In genomic region chr1:27551170-27551952, GRCh38 we compare ENCODE assay signal across 23 cellular contexts. TPM values are rescaled to one million over a fixed set of nuclear protein-coding genes. Genes with fewer than 3 reads are reported as not detected.
DNase-seq lines count a peak whose midpoint lies in the region; ATAC-seq, FAIRE-seq and TF ChIP-seq lines count a peak whose summit lies in the region.
"Had no signal": no experiment of that assay in that cellular context is flagged by ENCODE, and none has a peak within 500 bp of the region (broad histone marks: within the 10 kb centered on the region; RNA-seq: fewer than 3 reads in every experiment).

No MANE protein-coding gene starts in this region.

- no TSS peak for BruUV-seq in K562 (replicated peaks; lab: Mats Ljungman, UMichigan)

- CTCF ChIA-PET in K562 (lab: Yijun Ruan, JAX; ENCODE audit: low intra/inter-chr PET ratio), result no interaction called here

- H3K27ac ChIP-seq in heart right ventricle (peak overlapping the region in 1 of 10 donors; percentile 41), K562 (ENCODE audit: extremely low read depth, low read depth, low read length) (no peak overlapping the region), neuronal stem cell (replicated peaks; ENCODE audit: low read length) (no peak overlapping the region), tibial artery (peak overlapping the region; percentile 7 to 9), thyroid gland (no peak overlapping the region)
- H3K27ac ChIP-seq: BLaER1, GM23248, SJSA1 had no signal

- TF ChIP-seq EP300 in K562 (IDR thresholded peaks at IDR 0.05; ENCODE audit: low read length), result no peak

- ATAC-seq in Right ventricle myocardium superior (ENCODE audit: poor library complexity) (no peak), heart right ventricle (no peak), K562 (no peak), HG03045 (IDR thresholded peaks at IDR 0.05; ENCODE audit: unreplicated experiment) (no peak)

- no peaks in the 10 kb centered on the region for H3K9me1 ChIP-seq in K562 (ENCODE audit: control insufficient read depth, insufficient read depth, low read length)

- H3K36me3 ChIP-seq in heart right ventricle, result peaks cover 0 to 79% (median 63%) of the 10 kb centered on the region in 9 donors
- H3K36me3 ChIP-seq in K562 (ENCODE audit: control insufficient read depth, insufficient read depth, low read length), result peaks cover 91% of the 10 kb centered on the region
- H3K36me3 ChIP-seq in neuronal stem cell (replicated peaks in 1 of 2; ENCODE audit: control insufficient read depth in 2 of 2, insufficient read depth in 2 of 2, low read length in 2 of 2), result peaks cover 53 to 92% of the 10 kb centered on the region in 2 donors
- H3K36me3 ChIP-seq in tibial artery, result peaks cover 40 to 75% (median 62%) of the 10 kb centered on the region in 3 donors
- H3K36me3 ChIP-seq in thyroid gland, result peaks cover 37 to 49% of the 10 kb centered on the region in 2 donors

- FAIRE-seq in K562 (lab: Jason Lieb, UNC), result no peak
- FAIRE-seq: D721Med, HTR-8/SVneo, RCC 7860 had no signal

- H3K9me3 ChIP-seq in heart right ventricle (no peaks in the 10 kb centered on the region), K562 (replicated peaks; ENCODE audit: control insufficient read depth, insufficient read depth, low read depth, low read length) (no peaks in the 10 kb centered on the region; the same call in 1 of the 2 replicates), neuronal stem cell (replicated peaks in 1 of 2; ENCODE audit: control insufficient read depth in 2 of 2, insufficient read depth in 1 of 2, low read depth in 1 of 2, low read length in 2 of 2) (no peaks in the 10 kb centered on the region), tibial artery (no peaks in the 10 kb centered on the region), thyroid gland (no peaks in the 10 kb centered on the region)
- H3K9me3 ChIP-seq: BLaER1, SJSA1 had no signal

- H2AFZ ChIP-seq in K562 (ENCODE audit: low read depth, low read length) (no peak overlapping the region), neuronal stem cell (ENCODE audit: low read length) (no peak overlapping the region)
- H2AFZ ChIP-seq: GM23248 had no signal

- H3K4ac ChIP-seq in neuronal stem cell (ENCODE audit: low read length), result no peak overlapping the region

- H4K91ac ChIP-seq in neuronal stem cell (ENCODE audit: low read depth, low read length, poor library complexity), result no peak overlapping the region

- H3K4me2 ChIP-seq in K562 (ENCODE audit: insufficient read depth, low read length) (no peak overlapping the region), neuronal stem cell (ENCODE audit: insufficient read depth, low read length, poor library complexity, severe bottlenecking) (no peak overlapping the region)
- H3K4me2 ChIP-seq: BLaER1 had no signal

- intact Hi-C loops in Right ventricle myocardium superior (cut with DNase I), result no loop called here
- intact Hi-C loops in heart right ventricle (cut with DNase I), result loop anchor here in 1 of 10 donors (5.0 kb wide), 1 partner anchor 111 kb away; no protein-coding TSS in a partner anchor
- intact Hi-C loops in K562 (cut with micrococcal nuclease), result no loop called here
- intact Hi-C loops in tibial artery (cut with DNase I; ENCODE audit: low total_unique reads), result loop anchor here (10.0 kb wide), 1 partner anchor 113 kb away; no protein-coding TSS in a partner anchor
- intact Hi-C loops in thyroid gland (cut with DNase I), result loop anchor here (5.0 kb wide), 1 partner anchor 106 kb away; no protein-coding TSS in a partner anchor

- WGBS in heart right ventricle, 2 donors, result 92 to 95% methylated on average over 48 of the region's 48 CpGs
- WGBS in K562 (ENCODE audit: insufficient coverage, low coverage, missing lambda C conversion rate), result 98% methylated on average over 46 of the region's 48 CpGs
- no CpG with 5 or more reads among the region's 48 CpGs for WGBS in neuronal stem cell (ENCODE audit: extremely low coverage in 2 of 2, insufficient read length in 2 of 2, insufficient replicate concordance in 1 of 2), 2 donors
- WGBS in thyroid gland, 2 donors, result 90 to 94% methylated on average over 16 to 34 of the region's 48 CpGs

- no peak overlapping the region for H2AK5ac ChIP-seq in neuronal stem cell (ENCODE audit: low read depth, low read length)

- H3K23ac ChIP-seq in neuronal stem cell (ENCODE audit: low read depth, low read length, poor library complexity), result peak overlapping the region; percentile 82

- no peak for TF ChIP-seq RAD21 in K562 (CRISPR knock-in tag; conservative IDR thresholded peaks at IDR 0.05 in 1 of 2, IDR thresholded peaks at IDR 0.05 in 1 of 2)

- H4K20me1 ChIP-seq in K562 (replicated peaks; ENCODE audit: control insufficient read depth, insufficient read depth, low read length), result no peaks in the 10 kb centered on the region

- H3K4me1 ChIP-seq in heart right ventricle, result peaks cover 20 to 46% (median 34%) of the 10 kb centered on the region in 9 donors
- peaks cover 18 to 43% of the 10 kb centered on the region in 2 experiments for H3K4me1 ChIP-seq in K562 (replicated peaks in 1 of 2; ENCODE audit: control insufficient read depth in 2 of 2, insufficient read depth in 2 of 2, low read length in 2 of 2)
- H3K4me1 ChIP-seq in neuronal stem cell (ENCODE audit: control insufficient read depth in 2 of 2, insufficient read depth in 1 of 2, low read depth in 1 of 2, low read length in 2 of 2), result peaks cover 3% of the 10 kb centered on the region in 2 donors
- peaks cover 16 to 44% (median 38%) of the 10 kb centered on the region in 4 donors for H3K4me1 ChIP-seq in tibial artery
- H3K4me1 ChIP-seq in thyroid gland, result peaks cover 15 to 19% of the 10 kb centered on the region in 2 donors

- TF ChIP-seq POLR2A in K562 (conservative IDR thresholded peaks at IDR 0.05) (no peak), thyroid gland (IDR thresholded peaks at IDR 0.05) (no peak)

- peaks cover 9% of the 10 kb centered on the region for H3K79me2 ChIP-seq in K562 (ENCODE audit: control insufficient read depth, insufficient read depth, low read length)

- H2BK15ac ChIP-seq in neuronal stem cell (ENCODE audit: low read length), result no peak overlapping the region

- no peak overlapping the region for H4K8ac ChIP-seq in neuronal stem cell (ENCODE audit: low read depth, low read length)

- H3K27me3 ChIP-seq in heart right ventricle (no peaks in the 10 kb centered on the region), K562 (ENCODE audit: control insufficient read depth in 2 of 2, insufficient read depth in 2 of 2, low read length in 2 of 2) (no peaks in the 10 kb centered on the region), neuronal stem cell (ENCODE audit: control insufficient read depth in 3 of 3, insufficient read depth in 3 of 3, low read depth in 1 of 3, low read length in 3 of 3) (no peaks in the 10 kb centered on the region), tibial artery (no peaks in the 10 kb centered on the region), thyroid gland (no peaks in the 10 kb centered on the region)
- H3K27me3 ChIP-seq: BLaER1, SJSA1 had no signal

- H2BK12ac ChIP-seq in neuronal stem cell (ENCODE audit: low read length), result no peak overlapping the region

- H3K4me3 ChIP-seq in heart right ventricle (no peak overlapping the region), K562 (no peak overlapping the region), neuronal stem cell (ENCODE audit: low read length in 2 of 2) (no peak overlapping the region), tibial artery (no peak overlapping the region), thyroid gland (replicated peaks in 1 of 3) (no peak overlapping the region)
- H3K4me3 ChIP-seq: BLaER1, GM23248, SJSA1 had no signal

- peaks cover 25% of the 10 kb centered on the region for H3K79me1 ChIP-seq in neuronal stem cell (ENCODE audit: low read depth, low read length)

- no peak overlapping the region for H3K18ac ChIP-seq in neuronal stem cell (ENCODE audit: low read length)

- no peak overlapping the region for H3K14ac ChIP-seq in neuronal stem cell (ENCODE audit: low read length)

- no peak for TF ChIP-seq CTCF in heart right ventricle (IDR thresholded peaks at IDR 0.05)
- no peak for TF ChIP-seq CTCF in K562 (IDR thresholded peaks at IDR 0.05 in 2 of 3, conservative IDR thresholded peaks at IDR 0.05 in 1 of 3; ENCODE audit: insufficient read depth in 2 of 3, low read depth in 1 of 3, low read length in 3 of 3)
- TF ChIP-seq CTCF in tibial artery (IDR thresholded peaks at IDR 0.05), result no peak
- no peak for TF ChIP-seq CTCF in thyroid gland (IDR thresholded peaks at IDR 0.05)

- in situ Hi-C loops in K562 (cut with MboI), result loop anchor here (10.0 kb wide), 1 partner anchor 53 kb away; the partner anchor contains the start of gene AHDC1

- H2BK120ac ChIP-seq in neuronal stem cell (ENCODE audit: low read depth, low read length), result no peak overlapping the region

- POLR2A ChIA-PET in K562 (lab: Yijun Ruan, JAX), result interaction anchor here (1.0 to 1.2 kb wide), 2 partner anchors 21 to 23 kb away, joined by 3 read pairs; no protein-coding TSS in a partner anchor

- no peak overlapping the region for H3K9ac ChIP-seq in K562 (ENCODE audit: insufficient read depth in 1 of 2, low read depth in 2 of 2, low read length in 2 of 2)
- H3K9ac ChIP-seq in neuronal stem cell (ENCODE audit: low read depth, low read length, poor library complexity), result no peak overlapping the region
- H3K9ac ChIP-seq: BLaER1, GM23248 had no signal

- DNase-seq in Right ventricle myocardium superior (peak; percentile 49), heart right ventricle (no peak), K562 (ENCODE audit: extremely low read depth in 1 of 4, low spot score in 3 of 4) (no peak), neuronal stem cell (ENCODE audit: low spot score) (no peak), tibial artery (no peak), thyroid gland (no peak), NCI-H2196 treated with DMSO at 0.1 percent for 48 hours (lab: John Stamatoyannopoulos, UW; ENCODE audit: unreplicated experiment) (no peak)
- DNase-seq: 8988T; CD4-positive, CD25-positive, alpha-beta regulatory T cell; GM23248; Karpas-422; NCI-H1092 treated with DMSO at 0.1 percent for 48 hours; NCI-H1436; NCI-H187; NCI-H2171 treated with DMSO at 0.1 percent for 48 hours; NCI-H524 treated with DMSO at 0.1 percent for 48 hours; NCI-H774 had no signal

- H2BK5ac ChIP-seq in neuronal stem cell (ENCODE audit: low read length), result peak overlapping the region; percentile 17

RNA-seq across cellular contexts. Expression of gene AHDC1, which starts 52.6 kb away (rescaled TPM):
- total RNA-seq in Right ventricle myocardium superior, result 47.4 TPM
- total RNA-seq in heart right ventricle, result 10 to 100 TPM; 32.2 to 53.1 (median 42.9) TPM
- polyA plus RNA-seq in heart right ventricle, result 10 to 100 TPM; 17.0 to 33.7 TPM
- 62.5 and 101 TPM in 2 replicates for total RNA-seq in K562 (2011; cell fraction: chromatin; rRNA removed; ENCODE audit: low replicate concordance)
- 36.7 and 38.9 TPM in 2 replicates for total RNA-seq in K562 (2011; cell fraction: nucleolus; rRNA removed)
- 49.2 and 72.8 TPM in 2 replicates for total RNA-seq in K562 (2011; cell fraction: nucleoplasm; rRNA removed)
- total RNA-seq in K562 (2014; rRNA removed), result 7.9 and 12.5 TPM in 2 replicates
- 3.6 and 4.6 TPM in 2 replicates for total RNA-seq in K562 (2014; rRNA removed; fragmentation: Illumina TruSeq; extraction: Trizol)
- 4.7 and 4.8 TPM in 2 replicates for total RNA-seq in K562 (2015; rRNA removed; fragmentation: Illumina TruSeq; extraction: Trizol)
- 36.4 and 37.8 TPM in 2 replicates for total RNA-seq in K562 (2021)
- 3.1 and 4.2 TPM in 2 replicates for polyA plus RNA-seq in K562 (2011; rRNA removed)
- polyA plus RNA-seq in K562 (2011; cell fraction: cytosol; rRNA removed), result 2.3 and 3.9 TPM in 2 replicates
- polyA plus RNA-seq in K562 (2011; cell fraction: nucleus; rRNA removed), result 13.3 and 21.8 TPM in 2 replicates
- 13.7 and 18.2 TPM in 2 replicates for polyA plus RNA-seq in K562 (2012)
- polyA plus RNA-seq in K562 (2014; fragmentation: Illumina TruSeq; extraction: Trizol), result 5.4 and 9.5 TPM in 2 replicates
- polyA plus RNA-seq in K562 (2014; fragmentation: Nextera tagmentation; extraction: Ambion mirVana), result under 1 TPM; 0.21 to 0.59 TPM
- 8.5 and 9.0 TPM in 2 replicates for polyA plus RNA-seq in K562 (2014; rRNA removed)
- polyA minus RNA-seq in K562 (2011; rRNA and poly(A)+ RNA removed), result 3.7 and 9.1 TPM in 2 replicates
- 12.2 and 15.2 TPM in 2 replicates for polyA minus RNA-seq in K562 (2011; cell fraction: cytosol; rRNA and poly(A)+ RNA removed)
- 10.6 and 11.6 TPM in 2 replicates for polyA minus RNA-seq in K562 (2011; cell fraction: nucleus; rRNA and poly(A)+ RNA removed)
- polyA plus RNA-seq in neuronal stem cell (2013, experiment 1 of 2), result 22.9 TPM
- 22.9 TPM for polyA plus RNA-seq in neuronal stem cell (2013, experiment 2 of 2)
- 10 to 100 TPM; 25.5 to 91.4 (median 47.8) TPM for total RNA-seq in thyroid gland

Comparison
In these comparisons a context has a peak if more than half of its experiments do, and no peak if none do; other contexts are left out.
1. H3K27ac ChIP-seq: peak in tibial artery (2 of 2); none in K562 (single experiment), neuronal stem cell (single experiment) and thyroid gland (0 of 3).
2. intact Hi-C loops: an anchor here in tibial artery (10.0 kb wide) and thyroid gland (5.0 kb wide); none called in Right ventricle myocardium superior and K562.